9 cellular contexts compared by ENCODE assay signal in the genomic region with DNA sequence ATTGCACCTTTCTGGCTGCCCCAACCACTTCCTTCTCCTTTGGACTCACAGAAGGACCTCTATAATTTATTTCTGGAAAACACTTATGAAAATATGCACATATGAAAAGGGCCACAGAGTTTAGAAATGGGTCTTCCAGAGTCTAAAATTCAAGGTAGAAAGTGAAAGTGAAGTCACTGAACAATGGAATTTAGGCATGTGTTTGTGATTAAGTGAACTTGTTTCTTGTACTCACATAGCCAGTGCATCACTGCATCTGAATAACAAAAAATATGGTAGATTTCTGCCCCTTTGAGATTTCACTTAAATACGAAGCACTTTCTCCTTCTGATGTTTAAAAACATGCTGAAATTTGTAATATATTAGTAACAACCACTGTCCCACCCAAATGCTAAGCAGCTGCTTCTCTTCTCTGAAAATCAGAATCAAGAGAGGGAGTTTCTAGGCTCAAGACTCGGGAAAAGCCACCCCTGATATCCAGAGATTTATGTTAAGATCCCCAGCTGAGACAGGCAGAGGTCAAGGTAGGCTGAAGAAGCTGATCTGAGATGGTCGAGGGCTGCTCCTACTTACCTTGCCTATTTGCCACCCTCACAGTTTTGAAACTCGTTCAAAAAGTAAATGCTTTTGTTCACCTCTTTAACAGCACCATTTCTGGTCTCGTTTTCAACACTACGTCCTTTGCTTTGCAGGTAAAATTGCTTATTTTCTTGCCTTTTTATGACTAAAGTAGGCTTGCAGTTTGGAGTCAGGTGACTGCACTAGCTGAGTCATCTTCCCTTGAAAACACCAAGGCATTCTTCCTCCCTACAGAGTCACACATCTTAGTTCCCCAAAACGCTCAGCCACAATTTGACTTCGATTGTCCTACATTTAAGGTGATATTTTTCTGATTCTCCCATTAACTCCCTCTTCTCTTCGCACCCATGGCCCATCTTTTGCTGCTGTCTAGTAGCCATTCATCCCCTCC. TPM values are rescaled to one million over a fixed set of nuclear protein-coding genes. Genes with fewer than 3 reads are reported as not detected.
DNase-seq lines count a peak whose midpoint lies in the region; ATAC-seq and TF ChIP-seq lines count a peak whose summit lies in the region.
"Had no signal": no experiment of that assay in that cellular context is flagged by ENCODE, and none has a peak within 500 bp of the region (broad histone marks: within the 10 kb centered on the region; RNA-seq: fewer than 3 reads in every experiment).

TSS of gene XKR3 (minus strand) at position 694 of the 970 bp plus-strand sequence. CDS start 17,338 bp downstream, outside the sequence.

- H3K27ac ChIP-seq in SK-N-MC (peak within 1 kb of the TSS; percentile 34; the same call in 1 of the 2 replicates), lower lobe of right lung (no peak within 1 kb of the TSS)

- H3K9me3 ChIP-seq in SK-N-MC (ENCODE audit: low read depth, low read length) (no peaks in the 10 kb centered on the region), lower lobe of right lung (no peaks in the 10 kb centered on the region)

- intact Hi-C loops in lower lobe of right lung (cut with DNase I), result no loop called here

- peak; percentile 66 for DNase-seq in GDM1 (lab: John Stamatoyannopoulos, UW)
- no peak for DNase-seq in SK-N-MC (ENCODE audit: low read depth, low spot score)
- DNase-seq in lower lobe of right lung, result no peak
- DNase-seq in cerebellar nuclear complex (lab: John Stamatoyannopoulos, UW), result no peak
- no peak for DNase-seq in effector CD8-positive, alpha-beta T cell (lab: John Stamatoyannopoulos, UW)
- DNase-seq: left cardiac atrium had no signal

- H3K36me3 ChIP-seq in SK-N-MC (ENCODE audit: insufficient read depth, low read length), result no peaks in the 10 kb centered on the region
- no peaks in the 10 kb centered on the region for H3K36me3 ChIP-seq in lower lobe of right lung

- peak within 1 kb of the TSS; percentile 58 for H3K9ac ChIP-seq in SK-N-MC (ENCODE audit: insufficient read length)

- peak; percentile 65 for ATAC-seq in HG03039 (IDR thresholded peaks at IDR 0.05; ENCODE audit: unreplicated experiment)
- peak; percentile 50 to 54 for ATAC-seq in lower lobe of right lung
- ATAC-seq in GM18517 (IDR thresholded peaks at IDR 0.05; ENCODE audit: unreplicated experiment), result no peak
- no peak for ATAC-seq in HG03108 (IDR thresholded peaks at IDR 0.05; ENCODE audit: unreplicated experiment)

- no peak for TF ChIP-seq CTCF in lower lobe of right lung (IDR thresholded peaks at IDR 0.05)

- H3K27me3 ChIP-seq in lower lobe of right lung (ENCODE audit: low read depth), result no peaks in the 10 kb centered on the region

- H3K4me1 ChIP-seq in lower lobe of right lung, result peaks cover 4% of the 10 kb centered on the region

- H3K4me3 ChIP-seq in SK-N-MC, result peak within 1 kb of the TSS; percentile 69
- H3K4me3 ChIP-seq in lower lobe of right lung, result peak within 1 kb of the TSS; percentile 22

RNA-seq across cellular contexts. Expression of gene XKR3, which starts in this region (rescaled TPM):
- 0.30 TPM for total RNA-seq in lower lobe of right lung
- total RNA-seq: left cardiac atrium had no signal

Comparison
In these comparisons a context has a peak if more than half of its experiments do, and no peak if none do; other contexts are left out.
1. Peak in ATAC-seq and H3K4me3 ChIP-seq in lower lobe of right lung; RNA of the gene not detected or under 1 TPM.